In genomic region chr14:59585891-59586554, GRCh38 we compare ENCODE assay signal across 12 cellular contexts. TPM values are rescaled to one million over a fixed set of nuclear protein-coding genes. Genes with fewer than 3 reads are reported as not detected.
DNase-seq lines count a peak whose midpoint lies in the region; ATAC-seq and TF ChIP-seq lines count a peak whose summit lies in the region.
"Had no signal": no experiment of that assay in that cellular context is flagged by ENCODE, and none has a peak within 500 bp of the region (broad histone marks: within the 10 kb centered on the region; RNA-seq: fewer than 3 reads in every experiment).

No MANE protein-coding gene starts in this region.

- intact Hi-C loops in mucosa of descending colon (cut with DNase I, micrococcal nuclease) = no loop called here

- no peak for TF ChIP-seq CTCF in mucosa of descending colon (IDR thresholded peaks at IDR 0.05)

- peak overlapping the region; percentile 47 for H3K4me3 Mint-ChIP-seq in activated CD4-positive, alpha-beta T cell treated with anti-CD3 and anti-CD28 coated beads, Interleukin-2, amount 10 ng/mL, durations not matched to agents 7 days and 5 days
- H3K4me3 Mint-ChIP-seq in stimulated activated naive CD8-positive, alpha-beta T cell treated with anti-CD3 and anti-CD28 coated beads, Interleukin-15, amount 100 ng/mL, for 72 hours = peak overlapping the region; percentile 70 to 72

- CTCF ChIA-PET in activated CD4-positive, alpha-beta T cell treated with anti-CD3 and anti-CD28 coated beads, Interleukin-2, amount 10 ng/mL, durations not matched to agents 7 days and 5 days (lab: Charles Lee) = interaction anchor here (1.0 kb wide), 1 partner anchor 9 kb away, joined by 3 read pairs; no protein-coding TSS in a partner anchor

- H3K9me3 Mint-ChIP-seq in activated CD4-positive, alpha-beta T cell treated with anti-CD3 and anti-CD28 coated beads, Interleukin-2, amount 10 ng/mL, durations not matched to agents 7 days and 5 days = no peaks in the 10 kb centered on the region
- no peaks in the 10 kb centered on the region for H3K9me3 Mint-ChIP-seq in stimulated activated naive CD8-positive, alpha-beta T cell treated with anti-CD3 and anti-CD28 coated beads, Interleukin-15, amount 100 ng/mL, for 72 hours

- no peak for ATAC-seq in stimulated activated naive CD8-positive, alpha-beta T cell treated with anti-CD3 and anti-CD28 coated beads, Interleukin-15, amount 100 ng/mL, for 72 hours
- ATAC-seq in HG02981 (IDR thresholded peaks at IDR 0.05; ENCODE audit: unreplicated experiment) = no peak
- no peak for ATAC-seq in mucosa of descending colon
- no peak for ATAC-seq in activated CD4-positive, CD25-positive, alpha-beta regulatory T cell treated with anti-CD3 and anti-CD28 coated beads, Interleukin-2, amount 50 U/mL, for 24 hours

- H3K4me1 Mint-ChIP-seq in activated CD4-positive, alpha-beta T cell treated with anti-CD3 and anti-CD28 coated beads, Interleukin-2, amount 10 ng/mL, durations not matched to agents 7 days and 5 days = peaks cover 16% of the 10 kb centered on the region
- H3K4me1 Mint-ChIP-seq in stimulated activated naive CD8-positive, alpha-beta T cell treated with anti-CD3 and anti-CD28 coated beads, Interleukin-15, amount 100 ng/mL, for 72 hours = peaks cover 6% of the 10 kb centered on the region

- H3K9me3 ChIP-seq in mucosa of descending colon = no peaks in the 10 kb centered on the region
- H3K9me3 ChIP-seq: upper lobe of left lung had no signal

- H3K36me3 Mint-ChIP-seq in activated CD4-positive, alpha-beta T cell treated with anti-CD3 and anti-CD28 coated beads, Interleukin-2, amount 10 ng/mL, durations not matched to agents 7 days and 5 days (ENCODE audit: low read depth) = no peaks in the 10 kb centered on the region

- no peaks in the 10 kb centered on the region for H3K27me3 Mint-ChIP-seq in activated CD4-positive, alpha-beta T cell treated with anti-CD3 and anti-CD28 coated beads, Interleukin-2, amount 10 ng/mL, durations not matched to agents 7 days and 5 days
- H3K27me3 Mint-ChIP-seq in stimulated activated naive CD8-positive, alpha-beta T cell treated with anti-CD3 and anti-CD28 coated beads, Interleukin-15, amount 100 ng/mL, for 72 hours = no peaks in the 10 kb centered on the region

- H3K4me1 ChIP-seq in mucosa of descending colon (ENCODE audit: low read depth) = no peaks in the 10 kb centered on the region

- no peak for DNase-seq in activated CD4-positive, alpha-beta T cell treated with anti-CD3 and anti-CD28 coated beads, Interleukin-2, amount 10 ng/mL, durations not matched to agents 7 days and 5 days
- no peak for DNase-seq in activated CD4-positive, alpha-beta T cell treated with anti-CD3 and anti-CD28 coated beads for 4 hours
- DNase-seq in NOMO-1 treated with dmso at 0.1 percent for 144 hours (lab: John Stamatoyannopoulos, UW; ENCODE audit: unreplicated experiment) (peak; percentile 59), dedifferentiated amniotic fluid mesenchymal stem cell (ENCODE audit: extremely low spot score) (peak; percentile 55), mucosa of descending colon (no peak)
- DNase-seq in stimulated activated naive CD8-positive, alpha-beta T cell treated with anti-CD3 and anti-CD28 coated beads, Interleukin-15, amount 100 ng/mL, for 72 hours = no peak
- DNase-seq: cerebellar nuclear complex; hypothalamus; stimulated activated CD4-positive, alpha-beta T cell treated with anti-CD3 and anti-CD28 coated beads, Interleukin-2, amount 100 ng/mL, for 48 hours; upper lobe of left lung had no signal

- no peak overlapping the region for H3K4me3 ChIP-seq in mucosa of descending colon

- H3K27ac Mint-ChIP-seq in activated CD4-positive, alpha-beta T cell treated with anti-CD3 and anti-CD28 coated beads, Interleukin-2, amount 10 ng/mL, durations not matched to agents 7 days and 5 days = peak overlapping the region; percentile 47
- peak overlapping the region in 1 of 2 donors; percentile 4 for H3K27ac Mint-ChIP-seq in stimulated activated naive CD8-positive, alpha-beta T cell treated with anti-CD3 and anti-CD28 coated beads, Interleukin-15, amount 100 ng/mL, for 72 hours

- H3K36me3 ChIP-seq in mucosa of descending colon (ENCODE audit: low read depth) = no peaks in the 10 kb centered on the region
- H3K36me3 ChIP-seq: upper lobe of left lung had no signal

- POLR2A ChIA-PET in activated CD4-positive, alpha-beta T cell treated with anti-CD3 and anti-CD28 coated beads, Interleukin-2, amount 10 ng/mL, durations not matched to agents 7 days and 5 days (lab: Charles Lee) = no interaction called here

RNA-seq across cellular contexts. Expression of gene CCDC175, which starts 9.4 kb away (rescaled TPM):
- total RNA-seq in activated CD4-positive, alpha-beta T cell treated with anti-CD3 and anti-CD28 coated beads, Interleukin-2, amount 10 ng/mL, durations not matched to agents 7 days and 5 days = not detected
- total RNA-seq in mucosa of descending colon = 1 to 10 TPM in 1 of 3 donors, under 1 TPM in 2; 0.09 to 1.6 (median 0.60) TPM

Comparison
In these comparisons a context has a peak if more than half of its experiments do, and no peak if none do; other contexts are left out.
1. DNase-seq: peak in NOMO-1 treated with dmso at 0.1 percent for 144 hours (single experiment) and dedifferentiated amniotic fluid mesenchymal stem cell (single experiment); none in activated CD4-positive, alpha-beta T cell treated with anti-CD3 and anti-CD28 coated beads, Interleukin-2, amount 10 ng/mL, durations not matched to agents 7 days and 5 days (single experiment), activated CD4-positive, alpha-beta T cell treated with anti-CD3 and anti-CD28 coated beads for 4 hours (0 of 2), stimulated activated naive CD8-positive, alpha-beta T cell treated with anti-CD3 and anti-CD28 coated beads, Interleukin-15, amount 100 ng/mL, for 72 hours (0 of 2) and mucosa of descending colon (0 of 3).